1 cellular context compared by ENCODE assay signal in genomic region chr7:55366461-55367138, GRCh38.
TF ChIP-seq lines count a peak whose summit lies in the region.

No MANE protein-coding gene starts in this region.

TF ChIP-seq in HepG2, 621 proteins besides CTCF, POLR2A, EP300 and RAD21 (continued from another document and continues in another):
- no peak for TF ChIP-seq SRY (CRISPR knock-in tag; IDR thresholded peaks at IDR 0.05)
- no peak; the same call in 1 of the 2 replicates for TF ChIP-seq IRF2 (CRISPR knock-in tag; IDR thresholded peaks at IDR 0.05)
- TF ChIP-seq ZHX2 (IDR thresholded peaks at IDR 0.05; ENCODE audit: low read depth), result no peak
- TF ChIP-seq ZHX2 (CRISPR knock-in tag; IDR thresholded peaks at IDR 0.05; ENCODE audit: borderline replicate concordance), result no peak
- TF ChIP-seq ZNF670 (CRISPR knock-in tag; IDR thresholded peaks at IDR 0.05; ENCODE audit: borderline replicate concordance), result no peak
- TF ChIP-seq ZSCAN21 (CRISPR knock-in tag; IDR thresholded peaks at IDR 0.05; ENCODE audit: borderline replicate concordance), result peak; percentile 10; the same call in 1 of the 2 replicates
- TF ChIP-seq ZNF564 (CRISPR knock-in tag; IDR thresholded peaks at IDR 0.05), result no peak
- TF ChIP-seq RXRA (CRISPR knock-in tag; IDR thresholded peaks at IDR 0.05), result 0 out of 2 replicates have a peak, but pooled peaks have one; percentile 40
- no peak for TF ChIP-seq MIXL1 (CRISPR knock-in tag; IDR thresholded peaks at IDR 0.05)
- 0 out of 2 replicates have a peak, but pooled peaks have one; percentile 42 for TF ChIP-seq NAIF1 (CRISPR knock-in tag; IDR thresholded peaks at IDR 0.05; ENCODE audit: borderline replicate concordance)
- TF ChIP-seq SMAD9 (CRISPR knock-in tag; IDR thresholded peaks at IDR 0.05), result 0 out of 2 replicates have a peak, but pooled peaks have one; percentile 53
- TF ChIP-seq KDM4B (CRISPR knock-in tag; IDR thresholded peaks at IDR 0.05), result 0 out of 2 replicates have a peak, but pooled peaks have one; percentile 2
- TF ChIP-seq PBX2 (CRISPR knock-in tag; IDR thresholded peaks at IDR 0.05), result no peak
- 0 out of 2 replicates have a peak, but pooled peaks have one; percentile 47 for TF ChIP-seq MXD4 (CRISPR knock-in tag; IDR thresholded peaks at IDR 0.05)
- no peak for TF ChIP-seq TRAFD1 (CRISPR knock-in tag; IDR thresholded peaks at IDR 0.05; ENCODE audit: borderline replicate concordance)
- no peak for TF ChIP-seq ETS1 (CRISPR knock-in tag; IDR thresholded peaks at IDR 0.05)
- TF ChIP-seq ZNF878 (CRISPR knock-in tag; IDR thresholded peaks at IDR 0.05), result peak; percentile 60; the same call in 1 of the 2 replicates
- TF ChIP-seq SKIL (CRISPR knock-in tag; IDR thresholded peaks at IDR 0.05; ENCODE audit: borderline replicate concordance), result peak; percentile 8; the same call in 1 of the 2 replicates
- peak; percentile 47; the same call in 1 of the 2 replicates for TF ChIP-seq SALL1 (CRISPR knock-in tag; IDR thresholded peaks at IDR 0.05)
- 0 out of 2 replicates have a peak, but pooled peaks have one; percentile 28 for TF ChIP-seq CREBL2 (CRISPR knock-in tag; IDR thresholded peaks at IDR 0.05; ENCODE audit: borderline replicate concordance)
- no peak for TF ChIP-seq NCOA5 (CRISPR knock-in tag; IDR thresholded peaks at IDR 0.05)
- no peak for TF ChIP-seq KDM2A (CRISPR knock-in tag; IDR thresholded peaks at IDR 0.05; ENCODE audit: borderline replicate concordance, low read depth)
- peak; percentile 3; the same call in 1 of the 2 replicates for TF ChIP-seq ATF3 (CRISPR knock-in tag; IDR thresholded peaks at IDR 0.05)
- TF ChIP-seq ZNF317 (CRISPR knock-in tag; IDR thresholded peaks at IDR 0.05), result no peak; the same call in 1 of the 2 replicates
- no peak; the same call in 1 of the 2 replicates for TF ChIP-seq HOXD1 (CRISPR knock-in tag; IDR thresholded peaks at IDR 0.05)
- TF ChIP-seq ZNF207 (IDR thresholded peaks at IDR 0.05; ENCODE audit: borderline replicate concordance), result no peak
- TF ChIP-seq MBNL3 (CRISPR knock-in tag; conservative IDR thresholded peaks at IDR 0.05), result no peak
- TF ChIP-seq KDM5A (IDR thresholded peaks at IDR 0.05; ENCODE audit: borderline replicate concordance, low read length), result peak; percentile 98
- TF ChIP-seq IRX3 (CRISPR knock-in tag; IDR thresholded peaks at IDR 0.05; ENCODE audit: borderline replicate concordance, low read depth), result no peak
- TF ChIP-seq RORA (CRISPR knock-in tag; IDR thresholded peaks at IDR 0.05), result no peak
- TF ChIP-seq AHDC1 (CRISPR knock-in tag; IDR thresholded peaks at IDR 0.05; ENCODE audit: borderline replicate concordance), result no peak
- TF ChIP-seq HES4 (CRISPR knock-in tag; IDR thresholded peaks at IDR 0.05; ENCODE audit: borderline replicate concordance), result no peak
- peak; percentile 84; the same call in 1 of the 2 replicates for TF ChIP-seq ZNF354B (CRISPR knock-in tag; IDR thresholded peaks at IDR 0.05)
- TF ChIP-seq ZNF746 (CRISPR knock-in tag; IDR thresholded peaks at IDR 0.05), result no peak
- no peak for TF ChIP-seq FOSL2 (CRISPR knock-in tag; IDR thresholded peaks at IDR 0.05)
- TF ChIP-seq BCL3 (CRISPR knock-in tag; IDR thresholded peaks at IDR 0.05), result peak; percentile 59; the same call in 1 of the 2 replicates
- peak; percentile 64 for TF ChIP-seq RBM39 (IDR thresholded peaks at IDR 0.05; ENCODE audit: low read depth, low read length, poor library complexity, severe bottlenecking)
- no peak for TF ChIP-seq ELF4 (CRISPR knock-in tag; IDR thresholded peaks at IDR 0.05; ENCODE audit: borderline replicate concordance)
- no peak for TF ChIP-seq ZSCAN12 (CRISPR knock-in tag; IDR thresholded peaks at IDR 0.05)
- 0 out of 2 replicates have a peak, but pooled peaks have one; percentile 4 for TF ChIP-seq JUN (CRISPR knock-in tag; IDR thresholded peaks at IDR 0.05)
- no peak for TF ChIP-seq KLF12 (CRISPR knock-in tag; IDR thresholded peaks at IDR 0.05; ENCODE audit: borderline replicate concordance)
- no peak for TF ChIP-seq ZNF543 (CRISPR knock-in tag; IDR thresholded peaks at IDR 0.05)
- TF ChIP-seq SOX6 (IDR thresholded peaks at IDR 0.05), result no peak
- no peak for TF ChIP-seq SOX6 (CRISPR knock-in tag; IDR thresholded peaks at IDR 0.05)
- no peak for TF ChIP-seq ZNF850 (CRISPR knock-in tag; conservative IDR thresholded peaks at IDR 0.05)
- TF ChIP-seq ZNF839 (CRISPR knock-in tag; IDR thresholded peaks at IDR 0.05; ENCODE audit: borderline replicate concordance), result 0 out of 2 replicates have a peak, but pooled peaks have one; percentile 49
